21 cellular contexts compared by ENCODE assay signal in the genomic region with DNA sequence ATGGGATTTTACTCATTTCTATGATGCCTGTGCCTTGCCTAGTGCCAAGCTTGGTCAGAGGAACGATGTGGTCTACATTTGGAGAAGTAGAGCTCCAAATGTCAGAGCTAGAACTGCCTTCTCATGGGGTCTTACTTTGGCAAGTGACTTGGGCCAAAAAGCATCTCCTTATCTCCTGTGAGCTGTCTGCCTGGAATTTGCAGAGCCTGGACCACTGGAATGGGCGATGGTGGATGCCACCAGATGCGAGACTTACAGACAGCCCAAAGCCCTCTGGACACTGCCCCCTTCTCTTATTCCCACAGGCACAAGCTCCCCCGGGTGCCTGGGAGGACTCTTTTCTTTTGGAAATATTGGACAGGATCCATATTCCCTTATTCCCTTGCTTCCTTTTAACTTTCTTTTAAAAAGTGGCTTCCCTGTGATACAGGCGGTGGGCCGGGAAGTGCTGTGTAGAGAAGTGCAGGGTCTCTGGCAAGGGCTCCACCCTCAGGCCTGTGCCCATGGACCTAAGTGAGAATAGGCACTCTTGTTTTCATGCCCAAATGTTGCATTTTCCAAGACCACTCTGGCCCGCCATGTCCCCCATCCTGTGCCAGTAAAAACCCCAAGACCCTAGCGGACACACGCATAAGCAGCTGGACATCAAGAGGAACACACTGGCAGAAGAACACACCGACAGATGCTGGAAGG.
DNase-seq lines count a peak whose midpoint lies in the region; ATAC-seq and TF ChIP-seq lines count a peak whose summit lies in the region.
"Had no signal": no experiment of that assay in that cellular context is flagged by ENCODE, and none has a peak within 500 bp of the region (broad histone marks: within the 10 kb centered on the region; RNA-seq: fewer than 3 reads in every experiment).

No MANE protein-coding gene starts in this region.

- H3K9me3 Mint-ChIP-seq in activated CD4-positive, alpha-beta T cell treated with anti-CD3 and anti-CD28 coated beads for 36 hours (ENCODE audit: low read depth), result peaks cover 2% of the 10 kb centered on the region
- H3K9me3 Mint-ChIP-seq: GM23338 had no signal

- no peaks in the 10 kb centered on the region for H3K36me3 Mint-ChIP-seq in activated CD4-positive, alpha-beta T cell treated with anti-CD3 and anti-CD28 coated beads for 36 hours (ENCODE audit: low read depth)
- H3K36me3 Mint-ChIP-seq: CD4-positive, CD25-positive, alpha-beta regulatory T cell had no signal

- peaks cover 25% of the 10 kb centered on the region for H3K79me2 ChIP-seq in smooth muscle cell (ENCODE audit: low read depth)

- H3K9ac ChIP-seq in smooth muscle cell (ENCODE audit: low read depth), result no peak overlapping the region

- H3K27me3 ChIP-seq in brain microvascular endothelial cell (replicated peaks) (no peaks in the 10 kb centered on the region), smooth muscle cell (ENCODE audit: low read depth) (no peaks in the 10 kb centered on the region), ascending aorta (no peaks in the 10 kb centered on the region)
- H3K27me3 ChIP-seq: BE2C had no signal

- no peaks in the 10 kb centered on the region for H3K9me3 ChIP-seq in smooth muscle cell (replicated peaks; ENCODE audit: low read depth)
- no peaks in the 10 kb centered on the region for H3K9me3 ChIP-seq in ascending aorta
- H3K9me3 ChIP-seq: BE2C had no signal

- POLR2A ChIA-PET in activated CD4-positive, alpha-beta T cell treated with anti-CD3 and anti-CD28 coated beads for 36 hours (lab: Charles Lee), result no interaction called here

- no peak overlapping the region for H2AFZ ChIP-seq in smooth muscle cell (ENCODE audit: low read depth)
- H2AFZ ChIP-seq: GM23338 had no signal

- H3K4me3 Mint-ChIP-seq in activated CD4-positive, alpha-beta T cell treated with anti-CD3 and anti-CD28 coated beads for 36 hours, result no peak overlapping the region
- H3K4me3 Mint-ChIP-seq: CD4-positive, CD25-positive, alpha-beta regulatory T cell; GM23338 had no signal

- peak; percentile 40 for DNase-seq in HS-27A (ENCODE audit: low read depth)
- peak; percentile 64 for DNase-seq in brain microvascular endothelial cell
- DNase-seq in islet precursor cell, result peak; percentile 67
- DNase-seq in smooth muscle cell (lab: John Stamatoyannopoulos, UW; ENCODE audit: unreplicated experiment), result no peak
- DNase-seq in activated CD4-positive, alpha-beta T cell treated with anti-CD3 and anti-CD28 coated beads for 36 hours, result no peak
- DNase-seq in ascending aorta (ENCODE audit: low spot score in 2 of 2), result no peak
- DNase-seq: BE2C; CD4-positive, CD25-positive, alpha-beta regulatory T cell; COR-L47; GF-D8; MM.1S; NCI-H1092; NCI-H1436 treated with DMSO at 0.1 percent for 48 hours; NCI-H2029 treated with DMSO at 0.1 percent for 48 hours; NCI-H2171; NCI-H446 treated with DMSO at 0.1 percent for 48 hours; NCI-H748 treated with DMSO at 0.1 percent for 48 hours; Right ventricle myocardium superior had no signal

- H3K4me1 ChIP-seq in smooth muscle cell (ENCODE audit: low read depth), result peaks cover 12% of the 10 kb centered on the region
- peaks cover 5 to 41% of the 10 kb centered on the region in 2 donors for H3K4me1 ChIP-seq in ascending aorta
- H3K4me1 ChIP-seq: BE2C had no signal

- peaks cover 7% of the 10 kb centered on the region for H4K20me1 ChIP-seq in smooth muscle cell (ENCODE audit: low read depth)

- H3K4me1 Mint-ChIP-seq in activated CD4-positive, alpha-beta T cell treated with anti-CD3 and anti-CD28 coated beads for 36 hours, result no peaks in the 10 kb centered on the region
- H3K4me1 Mint-ChIP-seq: CD4-positive, CD25-positive, alpha-beta regulatory T cell had no signal

- CTCF ChIA-PET in activated CD4-positive, alpha-beta T cell treated with anti-CD3 and anti-CD28 coated beads for 36 hours (lab: Charles Lee), result no interaction called here

- intact Hi-C loops in activated CD4-positive, alpha-beta T cell treated with anti-CD3 and anti-CD28 coated beads for 36 hours (cut with DNase I, micrococcal nuclease), result no loop called here
- intact Hi-C loops in ascending aorta (cut with DNase I), result no loop called here

- H3K4me3 ChIP-seq in brain microvascular endothelial cell (ENCODE audit: low read depth, low read length) (no peak overlapping the region), smooth muscle cell (no peak overlapping the region), ascending aorta (no peak overlapping the region)
- H3K4me3 ChIP-seq: GM23338 had no signal

- H3K27me3 Mint-ChIP-seq in activated CD4-positive, alpha-beta T cell treated with anti-CD3 and anti-CD28 coated beads for 36 hours, result no peaks in the 10 kb centered on the region
- H3K27me3 Mint-ChIP-seq: CD4-positive, CD25-positive, alpha-beta regulatory T cell had no signal

- peaks cover 10% of the 10 kb centered on the region for H3F3A ChIP-seq in smooth muscle cell (ENCODE audit: low read depth)

- ATAC-seq in activated CD4-positive, alpha-beta T cell treated with anti-CD3 and anti-CD28 coated beads for 36 hours, result no peak
- ATAC-seq in GM18520 (IDR thresholded peaks at IDR 0.05; ENCODE audit: unreplicated experiment), result no peak
- ATAC-seq: HCT116 had no signal

- H3K27ac ChIP-seq in brain microvascular endothelial cell (no peak overlapping the region), smooth muscle cell (ENCODE audit: low read depth) (peak overlapping the region; percentile 73), ascending aorta (no peak overlapping the region)

- 75% methylated on average over 10 of the region's 10 CpGs for WGBS in smooth muscle cell (ENCODE audit: low lambda C conversion rate)

- H3K36me3 ChIP-seq in brain microvascular endothelial cell (replicated peaks), result no peaks in the 10 kb centered on the region
- no peaks in the 10 kb centered on the region for H3K36me3 ChIP-seq in smooth muscle cell (ENCODE audit: low read depth)
- no peaks in the 10 kb centered on the region for H3K36me3 ChIP-seq in ascending aorta
- H3K36me3 ChIP-seq: BE2C had no signal

- peak overlapping the region; percentile 28 for H3K4me2 ChIP-seq in smooth muscle cell
- H3K4me2 ChIP-seq: GM23338 had no signal

- no peak overlapping the region for H3K27ac Mint-ChIP-seq in activated CD4-positive, alpha-beta T cell treated with anti-CD3 and anti-CD28 coated beads for 36 hours
- H3K27ac Mint-ChIP-seq: CD4-positive, CD25-positive, alpha-beta regulatory T cell; GM23338 had no signal

- in situ Hi-C loops in brain microvascular endothelial cell (cut with HindIII; ENCODE audit: low pct_ligation_motif_present, low sequenced_read_pairs), result no loop called here

- TF ChIP-seq CTCF in brain microvascular endothelial cell (IDR thresholded peaks at IDR 0.05; ENCODE audit: low read depth, low read length, missing control alignments) (no peak), smooth muscle cell (IDR thresholded peaks at IDR 0.05; ENCODE audit: borderline replicate concordance, insufficient read depth, poor library complexity, severe bottlenecking) (no peak), ascending aorta (IDR thresholded peaks at IDR 0.05) (no peak)

Comparison
In these comparisons a context has a peak if more than half of its experiments do, and no peak if none do; other contexts are left out.
1. DNase-seq: peak in HS-27A (single experiment), brain microvascular endothelial cell (single experiment) and islet precursor cell (single experiment); none in smooth muscle cell (single experiment), activated CD4-positive, alpha-beta T cell treated with anti-CD3 and anti-CD28 coated beads for 36 hours (single experiment) and ascending aorta (0 of 2).